Comparison of ENCODE assay signal across 8 cellular contexts in genomic region chr2:53913721-53914120, GRCh38. TPM values are rescaled to one million over a fixed set of nuclear protein-coding genes. Genes with fewer than 3 reads are reported as not detected.
A peak's percentile ranks its signal among the peaks of the same experiment; 100 is the strongest.
DNase-seq lines count a peak whose midpoint lies in the region; ATAC-seq, FAIRE-seq and TF ChIP-seq lines count a peak whose summit lies in the region.

No MANE protein-coding gene starts in this region.

- H3K27me3 ChIP-seq in bronchial epithelial cell (ENCODE audit: control insufficient read depth, insufficient read depth, low read length) = no peaks in the 10 kb centered on the region

- TF ChIP-seq CTCF in bronchial epithelial cell (IDR thresholded peaks at IDR 0.05; ENCODE audit: insufficient read depth, low read length, severe bottlenecking) = no peak

- peak overlapping the region in 1 of 2 donors; percentile 14 for H3K4me3 Mint-ChIP-seq in stimulated activated naive B cell treated with anti-CD40 and anti-IgM and Interleukin-4, amounts not matched to agents 10 μg/mL and 1 μg/mL and 100 μg/mL, for 72 hours

- no peaks in the 10 kb centered on the region for H3K27me3 Mint-ChIP-seq in stimulated activated naive B cell treated with anti-CD40 and anti-IgM and Interleukin-4, amounts not matched to agents 10 μg/mL and 1 μg/mL and 100 μg/mL, for 72 hours

- FAIRE-seq in bronchial epithelial cell (lab: Jason Lieb, UNC) = no peak

- peak; percentile 62 for ATAC-seq in GM21526 (IDR thresholded peaks at IDR 0.05; ENCODE audit: low FRiP score, unreplicated experiment)
- peak; percentile 97 to 100 for ATAC-seq in stimulated activated naive B cell treated with anti-CD40 and anti-IgM and Interleukin-4, amounts not matched to agents 10 μg/mL and 1 μg/mL and 100 μg/mL, for 72 hours (replicated peaks)

- no peaks in the 10 kb centered on the region for H3K9me3 Mint-ChIP-seq in stimulated activated naive B cell treated with anti-CD40 and anti-IgM and Interleukin-4, amounts not matched to agents 10 μg/mL and 1 μg/mL and 100 μg/mL, for 72 hours

- no peak overlapping the region for H3K4me3 ChIP-seq in bronchial epithelial cell (ENCODE audit: low read depth, low read length)

- peaks cover 5% of the 10 kb centered on the region for H3K36me3 ChIP-seq in bronchial epithelial cell (ENCODE audit: control insufficient read depth, insufficient read depth, low read length)

- H3K36me3 Mint-ChIP-seq in stimulated activated naive B cell treated with anti-CD40 and anti-IgM and Interleukin-4, amounts not matched to agents 10 μg/mL and 1 μg/mL and 100 μg/mL, for 72 hours = peaks cover 20 to 29% of the 10 kb centered on the region in 2 donors

- peaks cover 9 to 21% of the 10 kb centered on the region in 2 donors for H3K4me1 Mint-ChIP-seq in stimulated activated naive B cell treated with anti-CD40 and anti-IgM and Interleukin-4, amounts not matched to agents 10 μg/mL and 1 μg/mL and 100 μg/mL, for 72 hours

- DNase-seq in GM04504 (ENCODE audit: low read depth) (peak; percentile 8), KG1 (lab: John Stamatoyannopoulos, UW) (peak; percentile 8), bronchial epithelial cell (ENCODE audit: low read depth) (peak; percentile 16), NCI-H2081 (lab: John Stamatoyannopoulos, UW) (no peak), NCI-H146 treated with DMSO at 0.1 percent for 48 hours (lab: John Stamatoyannopoulos, UW; ENCODE audit: unreplicated experiment) (no peak), SK-N-DZ (ENCODE audit: low spot score) (no peak)
- peak; percentile 5 for DNase-seq in stimulated activated naive B cell treated with anti-CD40 and anti-IgM and Interleukin-4, amounts not matched to agents 10 μg/mL and 1 μg/mL and 100 μg/mL, for 72 hours

- H3K27ac Mint-ChIP-seq in stimulated activated naive B cell treated with anti-CD40 and anti-IgM and Interleukin-4, amounts not matched to agents 10 μg/mL and 1 μg/mL and 100 μg/mL, for 72 hours = peak overlapping the region; percentile 53

RNA-seq across cellular contexts. Expression of gene GPR75, which starts 54.0 kb away (rescaled TPM):
- 0.79 and 1.7 TPM in 2 replicates for total RNA-seq in bronchial epithelial cell
- 3.2 and 4.2 TPM in 2 replicates for polyA plus RNA-seq in SK-N-DZ (2014; cell fraction: cytosol; rRNA removed)
- 3.3 and 5.1 TPM in 2 replicates for polyA plus RNA-seq in SK-N-DZ (2014; cell fraction: nucleus; rRNA removed)

RNA-seq across cellular contexts. Expression of gene PSME4, which starts 57.1 kb away (rescaled TPM):
- 31.3 and 39.8 TPM in 2 replicates for total RNA-seq in bronchial epithelial cell
- 42.3 and 43.1 TPM in 2 replicates for polyA plus RNA-seq in SK-N-DZ (2014; cell fraction: cytosol; rRNA removed)
- 41.5 and 41.7 TPM in 2 replicates for polyA plus RNA-seq in SK-N-DZ (2014; cell fraction: nucleus; rRNA removed)

Comparison
In these comparisons a context has a peak if more than half of its experiments do, and no peak if none do; other contexts are left out.
1. DNase-seq: peak in GM04504 (single experiment), KG1 (single experiment), bronchial epithelial cell (single experiment) and stimulated activated naive B cell treated with anti-CD40 and anti-IgM and Interleukin-4, amounts not matched to agents 10 μg/mL and 1 μg/mL and 100 μg/mL, for 72 hours (single experiment); none in NCI-H2081 (0 of 2), NCI-H146 treated with DMSO at 0.1 percent for 48 hours (single experiment) and SK-N-DZ (single experiment).